ENCODE assay signal across 1 cellular context in genomic region chr1:85278853-85279314, GRCh38.
TF ChIP-seq lines count a peak whose summit lies in the region.

No MANE protein-coding gene starts in this region.

TF ChIP-seq in endothelial cell of umbilical vein, 7 proteins besides CTCF, POLR2A, EP300 and RAD21:
- TF ChIP-seq FOS (IDR thresholded peaks at IDR 0.05; ENCODE audit: borderline replicate concordance, insufficient read depth, low read length) (peak; percentile 99), EZH2 (IDR thresholded peaks at IDR 0.05; ENCODE audit: borderline replicate concordance, low read depth, low read length, severe bottlenecking) (no peak), POLR2AphosphoS5 (IDR thresholded peaks at IDR 0.05; ENCODE audit: insufficient read depth, low read depth, low read length) (peak; percentile 73), MAX (IDR thresholded peaks at IDR 0.05; ENCODE audit: insufficient read depth, insufficient read length) (no peak), GATA2 (IDR thresholded peaks at IDR 0.05; ENCODE audit: insufficient read depth, insufficient read length, low read depth, low read length) (peak; percentile 85), JUN (IDR thresholded peaks at IDR 0.05; ENCODE audit: borderline replicate concordance, insufficient read depth, insufficient read length, low read depth) (peak; percentile 94)
